In the genomic region with DNA sequence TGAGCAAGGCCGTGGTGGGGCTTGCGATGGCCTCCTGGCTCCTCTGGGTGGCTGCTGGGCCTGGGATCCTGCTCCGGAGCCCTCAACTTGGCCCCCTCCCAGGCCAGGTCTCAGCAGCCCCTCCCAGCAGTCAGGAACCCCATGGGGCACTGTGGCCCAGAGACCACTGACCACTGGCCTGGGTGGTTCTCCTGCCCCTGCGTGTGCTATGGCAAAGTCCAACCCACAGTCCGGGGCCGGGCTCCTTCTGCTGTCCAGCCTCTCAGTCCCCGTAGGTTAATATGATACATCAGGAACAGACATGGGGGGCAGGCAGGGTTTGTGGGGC, we compare ENCODE assay signal across 30 cellular contexts.
"Had no signal": no experiment of that assay in that cellular context is flagged by ENCODE, and none has a peak within 500 bp of the region (broad histone marks: within the 10 kb centered on the region; RNA-seq: fewer than 3 reads in every experiment).

No MANE protein-coding gene starts in this region.

- H3K4me3 Mint-ChIP-seq: activated CD4-positive, alpha-beta memory T cell treated with anti-CD3 and anti-CD28 coated beads, Interleukin-2, amount 10 ng/mL, durations not matched to agents 7 days and 5 days; activated CD4-positive, alpha-beta T cell treated with anti-CD3 and anti-CD28 coated beads, Interleukin-2, amount 10 ng/mL, durations not matched to agents 24 days and 14 days; activated naive CD4-positive, alpha-beta T cell treated with anti-CD3 and anti-CD28 coated beads, Interleukin-2, amount 10 ng/mL, durations not matched to agents 7 days and 5 days; activated naive CD8-positive, alpha-beta T cell treated with anti-CD3 and anti-CD28 coated beads, Interleukin-2, amount 10 ng/mL, durations not matched to agents 7 days and 5 days; activated T-cell treated with anti-CD3 and anti-CD28 coated beads, Interleukin-2, amount 50 U/mL, for 24 hours; brain; immature natural killer cell; nephron; stimulated activated naive B cell treated with anti-CD40 and anti-IgM and Interleukin-4, amounts not matched to agents 10 μg/mL and 1 μg/mL and 100 μg/mL, for 72 hours had no signal

- H3K4me1 Mint-ChIP-seq: activated CD4-positive, alpha-beta memory T cell treated with anti-CD3 and anti-CD28 coated beads, Interleukin-2, amount 10 ng/mL, durations not matched to agents 7 days and 5 days; activated CD4-positive, alpha-beta T cell treated with anti-CD3 and anti-CD28 coated beads, Interleukin-2, amount 10 ng/mL, durations not matched to agents 24 days and 14 days; activated naive CD4-positive, alpha-beta T cell treated with anti-CD3 and anti-CD28 coated beads, Interleukin-2, amount 10 ng/mL, durations not matched to agents 7 days and 5 days; stimulated activated naive B cell treated with anti-CD40 and anti-IgM and Interleukin-4, amounts not matched to agents 10 μg/mL and 1 μg/mL and 100 μg/mL, for 72 hours had no signal

- H3K9me3 Mint-ChIP-seq: activated CD4-positive, alpha-beta memory T cell treated with anti-CD3 and anti-CD28 coated beads, Interleukin-2, amount 10 ng/mL, durations not matched to agents 7 days and 5 days; activated CD4-positive, alpha-beta T cell treated with anti-CD3 and anti-CD28 coated beads, Interleukin-2, amount 10 ng/mL, durations not matched to agents 24 days and 14 days; activated naive CD4-positive, alpha-beta T cell treated with anti-CD3 and anti-CD28 coated beads, Interleukin-2, amount 10 ng/mL, durations not matched to agents 7 days and 5 days; activated naive CD8-positive, alpha-beta T cell treated with anti-CD3 and anti-CD28 coated beads, Interleukin-2, amount 10 ng/mL, durations not matched to agents 7 days and 5 days; activated T-cell treated with anti-CD3 and anti-CD28 coated beads, Interleukin-2, amount 50 U/mL, for 24 hours; immature natural killer cell; nephron; stimulated activated naive B cell treated with anti-CD40 and anti-IgM and Interleukin-4, amounts not matched to agents 10 μg/mL and 1 μg/mL and 100 μg/mL, for 72 hours had no signal

- H3K27me3 Mint-ChIP-seq: activated CD4-positive, alpha-beta memory T cell treated with anti-CD3 and anti-CD28 coated beads, Interleukin-2, amount 10 ng/mL, durations not matched to agents 7 days and 5 days; activated CD4-positive, alpha-beta T cell treated with anti-CD3 and anti-CD28 coated beads, Interleukin-2, amount 10 ng/mL, durations not matched to agents 24 days and 14 days; activated naive CD8-positive, alpha-beta T cell treated with anti-CD3 and anti-CD28 coated beads, Interleukin-2, amount 10 ng/mL, durations not matched to agents 7 days and 5 days; brain had no signal

- DNase-seq: activated CD4-positive, alpha-beta memory T cell treated with anti-CD3 and anti-CD28 coated beads, Interleukin-2, amount 10 ng/mL, durations not matched to agents 7 days and 5 days; activated CD4-positive, alpha-beta T cell treated with anti-CD3 and anti-CD28 coated beads, Interleukin-2, amount 10 ng/mL, durations not matched to agents 24 days and 14 days; activated CD4-positive, CD25-positive, alpha-beta regulatory T cell treated with anti-CD3 and anti-CD28 coated beads, Interleukin-2, amount 50 U/mL, for 72 hours; activated CD8-positive, alpha-beta memory T cell treated with anti-CD3 and anti-CD28 coated beads, Interleukin-2, amount 50 U/mL, for 48 hours; activated gamma-delta T cell; activated naive CD4-positive, alpha-beta T cell treated with anti-CD3 and anti-CD28 coated beads, Interleukin-2, amount 10 ng/mL, durations not matched to agents 7 days and 5 days; activated naive CD8-positive, alpha-beta T cell treated with anti-CD3 and anti-CD28 coated beads, Interleukin-2, amount 10 ng/mL, durations not matched to agents 7 days and 5 days; activated T-cell treated with anti-CD3 and anti-CD28 coated beads, Interleukin-2, amount 50 U/mL, for 24 hours; cortex of kidney; foreskin fibroblast; head of caudate nucleus; hippocampal formation; immature natural killer cell; retina; sigmoid colon; small intestine; stimulated activated CD4-positive, alpha-beta T cell treated with anti-CD3 and anti-CD28 coated beads, Interleukin-2, amount 100 ng/mL, for 24 hours; stimulated activated naive B cell treated with anti-CD40 and anti-IgM and Interleukin-4, amounts not matched to agents 10 μg/mL and 1 μg/mL and 100 μg/mL, for 72 hours; stomach; tibial artery; upper lobe of right lung had no signal

- H3K36me3 Mint-ChIP-seq: activated naive CD4-positive, alpha-beta T cell treated with anti-CD3 and anti-CD28 coated beads, Interleukin-2, amount 10 ng/mL, durations not matched to agents 7 days and 5 days; activated naive CD8-positive, alpha-beta T cell treated with anti-CD3 and anti-CD28 coated beads, Interleukin-2, amount 10 ng/mL, durations not matched to agents 7 days and 5 days; brain; immature natural killer cell had no signal

- ATAC-seq: esophagus mucosa; mucosa of descending colon; stimulated activated naive B cell treated with anti-CD40 and anti-IgM and Interleukin-4, amounts not matched to agents 10 μg/mL and 1 μg/mL and 100 μg/mL, for 72 hours; upper lobe of right lung had no signal

- H3K36me3 ChIP-seq: ascending aorta, ovary, prostate gland, sigmoid colon, stomach, suprapubic skin, tibial artery, upper lobe of right lung had no signal

- H3K27ac ChIP-seq: ascending aorta, ovary, prostate gland, sigmoid colon, stomach, suprapubic skin, tibial artery, upper lobe of right lung had no signal

- H3K4me1 ChIP-seq: ascending aorta, prostate gland, sigmoid colon, stomach, suprapubic skin, tibial artery, upper lobe of right lung had no signal

- H3K27me3 ChIP-seq: ascending aorta, ovary, sigmoid colon, tibial artery, upper lobe of right lung had no signal

- FAIRE-seq: small intestine had no signal

- H3K9me3 ChIP-seq: ascending aorta, mucosa of descending colon, ovary, prostate gland, sigmoid colon, stomach, suprapubic skin, tibial artery, upper lobe of right lung had no signal

- H3K4me3 ChIP-seq: ascending aorta, lung, mucosa of descending colon, ovary, prostate gland, sigmoid colon, stomach, suprapubic skin, tibial artery, upper lobe of right lung had no signal

- H3K27ac Mint-ChIP-seq: activated CD4-positive, alpha-beta memory T cell treated with anti-CD3 and anti-CD28 coated beads, Interleukin-2, amount 10 ng/mL, durations not matched to agents 7 days and 5 days; activated CD4-positive, alpha-beta T cell treated with anti-CD3 and anti-CD28 coated beads, Interleukin-2, amount 10 ng/mL, durations not matched to agents 24 days and 14 days; activated naive CD4-positive, alpha-beta T cell treated with anti-CD3 and anti-CD28 coated beads, Interleukin-2, amount 10 ng/mL, durations not matched to agents 7 days and 5 days; activated naive CD8-positive, alpha-beta T cell treated with anti-CD3 and anti-CD28 coated beads, Interleukin-2, amount 10 ng/mL, durations not matched to agents 7 days and 5 days; activated T-cell treated with anti-CD3 and anti-CD28 coated beads, Interleukin-2, amount 50 U/mL, for 24 hours; immature natural killer cell; nephron; stimulated activated naive B cell treated with anti-CD40 and anti-IgM and Interleukin-4, amounts not matched to agents 10 μg/mL and 1 μg/mL and 100 μg/mL, for 72 hours had no signal
